In the genomic region with DNA sequence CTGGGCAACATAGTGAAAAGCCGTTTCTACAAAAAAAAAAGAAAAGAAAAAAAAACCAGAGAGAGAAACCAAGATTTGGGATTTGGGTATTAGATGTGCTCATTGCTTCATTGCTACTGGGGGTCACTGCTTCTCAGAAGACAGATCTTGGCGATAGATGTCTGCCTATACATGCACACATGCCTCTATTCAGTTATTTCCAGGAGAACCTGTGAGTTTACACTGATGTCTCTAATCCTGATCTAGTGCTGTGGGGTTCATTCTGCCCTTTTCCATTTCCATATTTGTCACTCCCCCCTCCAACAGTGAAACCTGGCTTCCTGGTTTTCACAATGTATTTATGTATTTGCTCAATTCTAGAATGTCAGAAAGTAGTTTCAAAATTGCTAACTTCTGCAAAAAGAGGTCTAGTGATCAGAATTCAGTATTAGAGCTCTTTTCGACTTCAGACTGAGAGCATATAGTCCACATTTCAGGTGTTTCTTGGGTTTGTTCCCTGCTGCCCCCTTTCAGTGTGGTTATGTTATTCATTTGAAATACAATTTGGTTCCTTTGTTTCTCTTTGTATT, we compare ENCODE assay signal across 31 cellular contexts. TPM values are rescaled to one million over a fixed set of nuclear protein-coding genes. Genes with fewer than 3 reads are reported as not detected.
DNase-seq lines count a peak whose midpoint lies in the region; TF ChIP-seq lines count a peak whose summit lies in the region.
"Had no signal": no experiment of that assay in that cellular context is flagged by ENCODE, and none has a peak within 500 bp of the region (broad histone marks: within the 10 kb centered on the region; RNA-seq: fewer than 3 reads in every experiment).

No MANE protein-coding gene starts in this region.

- TF ChIP-seq POLR2A in spleen (IDR thresholded peaks at IDR 0.05) (no peak), uterus (IDR thresholded peaks at IDR 0.05) (no peak), tibial nerve (IDR thresholded peaks at IDR 0.05) (no peak)

- no peaks in the 10 kb centered on the region for H3K9me3 ChIP-seq in HEK293 (ENCODE audit: control insufficient read depth, insufficient read depth, low read depth, low read length)
- H3K9me3 ChIP-seq in spleen: no peaks in the 10 kb centered on the region
- H3K9me3 ChIP-seq in uterus: no peaks in the 10 kb centered on the region
- no peaks in the 10 kb centered on the region for H3K9me3 ChIP-seq in tibial nerve
- H3K9me3 ChIP-seq: BLaER1, colonic mucosa, SJSA1 had no signal

- CTCF ChIA-PET in HEK293 (lab: Yijun Ruan, JAX): interaction anchor here (0.9 kb wide), 1 partner anchor 13 kb away, joined by 7 read pairs; no protein-coding TSS in a partner anchor

- intact Hi-C loops in spleen (cut with DNase I; ENCODE audit: low total_unique reads) (no loop called here), uterus (cut with DNase I; ENCODE audit: low total_unique reads) (no loop called here)

- H3K27ac ChIP-seq in HEK293 (ENCODE audit: extremely low read depth, low read depth, low read length) (no peak overlapping the region), spleen (peak overlapping the region in 5 of 8 donors; percentile 7 to 74 (median 58)), uterus (no peak overlapping the region), tibial nerve (no peak overlapping the region)
- H3K27ac ChIP-seq: BLaER1, colonic mucosa, epithelial cell of prostate, SJSA1 had no signal

- TF ChIP-seq CTCF in HEK293 (tag by site-specific recombination; IDR thresholded peaks at IDR 0.05) (no peak), spleen (IDR thresholded peaks at IDR 0.05 in 8 of 11, conservative IDR thresholded peaks at IDR 0.05 in 3 of 11) (no peak), uterus (IDR thresholded peaks at IDR 0.05) (no peak), tibial nerve (IDR thresholded peaks at IDR 0.05) (no peak)

- no peaks in the 10 kb centered on the region for H3K27me3 ChIP-seq in spleen (replicated peaks in 1 of 7)
- H3K27me3 ChIP-seq in uterus: no peaks in the 10 kb centered on the region
- H3K27me3 ChIP-seq in tibial nerve: no peaks in the 10 kb centered on the region
- H3K27me3 ChIP-seq: BLaER1, colonic mucosa, SJSA1 had no signal

- 46 to 77% (median 64%) methylated on average over 3 of the region's 3 CpGs for WGBS in spleen, 5 donors
- WGBS in tibial nerve, 2 donors: 74 to 78% methylated on average over 3 of the region's 3 CpGs

- H3K36me3 ChIP-seq in HEK293 (ENCODE audit: control insufficient read depth in 2 of 2, insufficient read depth in 1 of 2, low read length in 2 of 2) (no peaks in the 10 kb centered on the region), spleen (peaks cover 0 to 2% (median 0%) of the 10 kb centered on the region in 6 donors), uterus (no peaks in the 10 kb centered on the region), tibial nerve (peaks cover 0 to 12% (median 0%) of the 10 kb centered on the region in 3 donors)
- H3K36me3 ChIP-seq: BLaER1, colonic mucosa, SJSA1 had no signal

- no peak for TF ChIP-seq EP300 in tibial nerve (IDR thresholded peaks at IDR 0.05)

- H3K4me1 ChIP-seq in HEK293 (ENCODE audit: control insufficient read depth, insufficient read depth, low read length): no peaks in the 10 kb centered on the region
- peaks cover 0 to 26% (median 3%) of the 10 kb centered on the region in 6 donors for H3K4me1 ChIP-seq in spleen
- H3K4me1 ChIP-seq in uterus: no peaks in the 10 kb centered on the region
- H3K4me1 ChIP-seq in tibial nerve: peaks cover 0 to 12% (median 4%) of the 10 kb centered on the region in 4 donors

- H3K4me3 ChIP-seq in HEK293 (ENCODE audit: low read depth, low read length) (no peak overlapping the region), spleen (peak overlapping the region in 1 of 8 donors; percentile 3), uterus (no peak overlapping the region), tibial nerve (no peak overlapping the region)
- H3K4me3 ChIP-seq: BLaER1, colonic mucosa, SJSA1 had no signal

- POLR2A ChIA-PET in HEK293 (lab: Yijun Ruan, JAX): no interaction called here

- DNase-seq in NOMO-1 (lab: John Stamatoyannopoulos, UW; ENCODE audit: unreplicated experiment in 2 of 2) (peak; percentile 64 to 78), SKM-1 treated with dmso at 0.1 percent for 144 hours (lab: John Stamatoyannopoulos, UW; ENCODE audit: unreplicated experiment) (peak; percentile 64), spleen (no peak), nucleus accumbens (lab: John Stamatoyannopoulos, UW) (no peak), uterus (no peak), tibial nerve (ENCODE audit: low spot score in 2 of 2) (no peak)
- DNase-seq: activated CD4-positive, alpha-beta T cell treated with anti-CD3 and anti-CD28 coated beads, Interleukin-2, amount 50 U/mL, for 4 hours; activated CD4-positive, CD25-positive, alpha-beta regulatory T cell; activated naive CD4-positive, alpha-beta T cell; activated T-cell treated with anti-CD3 and anti-CD28 coated beads, Interleukin-2, amount 50 U/mL, for 72 hours; colonic mucosa; COR-L47; DND-41; effector memory CD4-positive, alpha-beta T cell; GF-D8; GOT3; HFFc6; hypothalamus; immature natural killer cell; left colon; mesenchymal stem cell; NCI-H1417 treated with DMSO at 0.1 percent for 48 hours; NCI-H2081; NCI-H2227 treated with DMSO at 0.1 percent for 48 hours; NCI-H69; stimulated activated CD4-positive, alpha-beta T cell treated with anti-CD3 and anti-CD28 coated beads, Interleukin-12 subunit alpha, Interleukin-12 subunit beta, amount 100 ng/mL, for 4 hours; stimulated activated CD4-positive, alpha-beta T cell treated with anti-CD3 and anti-CD28 coated beads, Interleukin-4, amount 100 ng/mL, for 1 hour had no signal

TF ChIP-seq in HEK293, 187 proteins besides CTCF, POLR2A, EP300 and RAD21:
- peak; percentile 53; the same call in 1 of the 2 replicates for TF ChIP-seq PRDM10 (tag by site-specific recombination; IDR thresholded peaks at IDR 0.05)
- TF ChIP-seq, protein P1, sequence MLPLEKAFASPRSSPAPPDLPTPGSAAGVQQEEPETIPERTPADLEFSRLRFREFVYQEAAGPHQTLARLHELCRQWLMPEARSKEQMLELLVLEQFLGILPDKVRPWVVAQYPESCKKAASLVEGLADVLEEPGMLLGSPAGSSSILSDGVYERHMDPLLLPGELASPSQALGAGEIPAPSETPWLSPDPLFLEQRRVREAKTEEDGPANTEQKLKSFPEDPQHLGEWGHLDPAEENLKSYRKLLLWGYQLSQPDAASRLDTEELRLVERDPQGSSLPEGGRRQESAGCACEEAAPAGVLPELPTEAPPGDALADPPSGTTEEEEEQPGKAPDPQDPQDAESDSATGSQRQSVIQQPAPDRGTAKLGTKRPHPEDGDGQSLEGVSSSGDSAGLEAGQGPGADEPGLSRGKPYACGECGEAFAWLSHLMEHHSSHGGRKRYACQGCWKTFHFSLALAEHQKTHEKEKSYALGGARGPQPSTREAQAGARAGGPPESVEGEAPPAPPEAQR (tag by site-specific recombination; IDR thresholded peaks at IDR 0.05): no peak
TF ChIP-seq in HEK293: peak in this region for 1.

RNA-seq across cellular contexts. Expression of gene WDR25, which starts 57.8 kb away (rescaled TPM):
- total RNA-seq in spleen (10 to 100 TPM in 2 of 7 donors, 1 to 10 TPM in 5; 4.4 to 20.9 (median 9.9) TPM), uterus (10 to 100 TPM in 3 of 4 donors, 1 to 10 TPM in 1; 2.6 to 53.8 (median 14.5) TPM), tibial nerve (10 to 100 TPM; 10.7 to 22.1 (median 15.0) TPM)
- 1 to 10 TPM; 4.8 to 6.9 (median 4.8) TPM for polyA plus RNA-seq in spleen

Comparison
In these comparisons a context has a peak if more than half of its experiments do, and no peak if none do; other contexts are left out.
1. H3K27ac ChIP-seq: peak in spleen (5 of 8); none in HEK293 (single experiment), uterus (0 of 2) and tibial nerve (0 of 4).
2. DNase-seq: peak in NOMO-1 (2 of 2) and SKM-1 treated with dmso at 0.1 percent for 144 hours (single experiment); none in spleen (single experiment), nucleus accumbens (0 of 56), uterus (0 of 2) and tibial nerve (0 of 2).